ENCODE assay signal across 8 cellular contexts in the genomic region with DNA sequence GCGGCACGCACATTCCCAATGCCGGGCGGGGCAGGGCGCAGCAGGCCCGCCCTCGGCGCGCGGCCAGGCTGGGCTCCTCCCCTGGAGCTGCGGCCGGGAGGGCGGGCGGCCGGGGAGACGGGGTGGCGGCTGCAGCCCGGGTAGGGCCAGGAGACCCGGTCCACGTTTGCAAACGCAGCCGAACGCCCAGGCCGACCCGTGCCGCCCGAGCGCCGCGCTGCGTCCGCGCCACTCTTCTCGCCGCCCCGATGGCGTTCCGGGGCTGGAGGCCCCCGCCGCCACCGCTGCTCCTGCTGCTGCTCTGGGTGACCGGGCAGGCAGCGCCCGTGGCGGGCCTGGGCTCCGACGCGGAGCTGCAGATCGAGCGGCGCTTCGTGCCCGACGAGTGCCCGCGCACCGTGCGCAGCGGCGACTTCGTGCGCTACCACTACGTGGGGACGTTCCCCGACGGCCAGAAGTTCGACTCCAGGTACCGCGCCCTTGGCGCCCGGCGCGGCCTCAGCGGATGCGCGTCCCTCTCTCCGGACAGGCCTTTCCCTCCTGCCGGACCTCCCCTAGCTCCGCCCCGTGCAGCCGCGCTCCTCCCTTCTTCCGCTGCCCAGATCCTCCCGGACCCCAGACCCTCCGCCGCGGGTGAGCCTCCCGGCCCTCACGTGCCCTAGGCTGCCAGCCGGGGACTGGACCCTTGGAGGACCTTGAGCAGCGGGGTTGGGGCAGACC. TPM values are rescaled to one million over a fixed set of nuclear protein-coding genes. Genes with fewer than 3 reads are reported as not detected.
DNase-seq lines count a peak whose midpoint lies in the region; ATAC-seq and TF ChIP-seq lines count a peak whose summit lies in the region.

A gene with protein sequence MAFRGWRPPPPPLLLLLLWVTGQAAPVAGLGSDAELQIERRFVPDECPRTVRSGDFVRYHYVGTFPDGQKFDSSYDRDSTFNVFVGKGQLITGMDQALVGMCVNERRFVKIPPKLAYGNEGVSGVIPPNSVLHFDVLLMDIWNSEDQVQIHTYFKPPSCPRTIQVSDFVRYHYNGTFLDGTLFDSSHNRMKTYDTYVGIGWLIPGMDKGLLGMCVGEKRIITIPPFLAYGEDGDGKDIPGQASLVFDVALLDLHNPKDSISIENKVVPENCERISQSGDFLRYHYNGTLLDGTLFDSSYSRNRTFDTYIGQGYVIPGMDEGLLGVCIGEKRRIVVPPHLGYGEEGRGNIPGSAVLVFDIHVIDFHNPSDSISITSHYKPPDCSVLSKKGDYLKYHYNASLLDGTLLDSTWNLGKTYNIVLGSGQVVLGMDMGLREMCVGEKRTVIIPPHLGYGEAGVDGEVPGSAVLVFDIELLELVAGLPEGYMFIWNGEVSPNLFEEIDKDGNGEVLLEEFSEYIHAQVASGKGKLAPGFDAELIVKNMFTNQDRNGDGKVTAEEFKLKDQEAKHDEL (plus strand): TSS at position 115 of the 720 bp plus-strand sequence. CDS start 134 bp downstream, at position 249.

- H3K27me3 Mint-ChIP-seq in activated CD4-positive, alpha-beta T cell treated with anti-CD3 and anti-CD28 coated beads for 36 hours: peaks cover 24% of the 10 kb centered on the region
- no peaks in the 10 kb centered on the region for H3K27me3 Mint-ChIP-seq in chondrocyte (ENCODE audit: low read depth)

- H3K36me3 ChIP-seq in HUES48 (ENCODE audit: control insufficient read depth, insufficient read depth, low read length): no peaks in the 10 kb centered on the region

- H3K4me1 Mint-ChIP-seq in activated CD4-positive, alpha-beta T cell treated with anti-CD3 and anti-CD28 coated beads for 36 hours: peaks cover 5% of the 10 kb centered on the region
- H3K4me1 Mint-ChIP-seq in chondrocyte (ENCODE audit: low read depth): peaks cover 25% of the 10 kb centered on the region

- H3K9me3 Mint-ChIP-seq in activated CD4-positive, alpha-beta T cell treated with anti-CD3 and anti-CD28 coated beads for 36 hours (ENCODE audit: low read depth): no peaks in the 10 kb centered on the region
- H3K9me3 Mint-ChIP-seq in chondrocyte (ENCODE audit: low read depth): no peaks in the 10 kb centered on the region

- DNase-seq in activated CD4-positive, alpha-beta T cell treated with anti-CD3 and anti-CD28 coated beads for 36 hours: peak; percentile 52
- no peak for DNase-seq in activated CD4-positive, alpha-beta T cell treated with anti-CD3 and anti-CD28 coated beads for 1 hour
- peak; percentile 78 for DNase-seq in SHP77 treated with DMSO at 0.1 percent for 48 hours (lab: John Stamatoyannopoulos, UW)
- DNase-seq in chondrocyte (ENCODE audit: low spot score): peak; percentile 96
- DNase-seq in inferior parietal cortex (ENCODE audit: extremely low spot score): peak; percentile 39
- DNase-seq in skeletal muscle cell (ENCODE audit: low read depth): peak; percentile 56

- no peaks in the 10 kb centered on the region for H3K36me3 Mint-ChIP-seq in activated CD4-positive, alpha-beta T cell treated with anti-CD3 and anti-CD28 coated beads for 36 hours (ENCODE audit: low read depth)
- peaks cover 2% of the 10 kb centered on the region for H3K36me3 Mint-ChIP-seq in chondrocyte (ENCODE audit: low read depth)

- H3K4me3 ChIP-seq in HUES48 (ENCODE audit: low read depth, low read length) (peak within 1 kb of the TSS; percentile 75), skeletal muscle cell (ENCODE audit: low read depth, low read length) (peak within 1 kb of the TSS; percentile 70)

- peak; percentile 22 for TF ChIP-seq CTCF in chondrocyte (IDR thresholded peaks at IDR 0.05)

- peak within 1 kb of the TSS; percentile 74 for H3K4me3 Mint-ChIP-seq in activated CD4-positive, alpha-beta T cell treated with anti-CD3 and anti-CD28 coated beads for 36 hours
- peak within 1 kb of the TSS; percentile 93 for H3K4me3 Mint-ChIP-seq in chondrocyte (ENCODE audit: unreplicated experiment)

- peak; percentile 74 for ATAC-seq in activated CD4-positive, alpha-beta T cell treated with anti-CD3 and anti-CD28 coated beads for 36 hours
- peak; percentile 80 for ATAC-seq in GM21576 (IDR thresholded peaks at IDR 0.05; ENCODE audit: unreplicated experiment)

- POLR2A ChIA-PET in activated CD4-positive, alpha-beta T cell treated with anti-CD3 and anti-CD28 coated beads for 36 hours (lab: Charles Lee): no interaction called here

- CTCF ChIA-PET in activated CD4-positive, alpha-beta T cell treated with anti-CD3 and anti-CD28 coated beads for 36 hours (lab: Charles Lee): interaction anchor here (0.6 kb wide), 1 partner anchor 75 kb away, joined by 3 read pairs; no protein-coding TSS in a partner anchor

- peak within 1 kb of the TSS; percentile 45 for H3K27ac ChIP-seq in HUES48 (ENCODE audit: low read depth, low read length)

- no peaks in the 10 kb centered on the region for H3K4me1 ChIP-seq in HUES48 (ENCODE audit: control insufficient read depth, insufficient read depth, low read length)

- peak within 1 kb of the TSS; percentile 32; the same call in 1 of the 2 replicates for H3K9ac ChIP-seq in HUES48 (ENCODE audit: low read depth, low read length)

- H3K27me3 ChIP-seq in HUES48 (ENCODE audit: control insufficient read depth, insufficient read depth, low read length): peaks cover 41% of the 10 kb centered on the region

- intact Hi-C loops in activated CD4-positive, alpha-beta T cell treated with anti-CD3 and anti-CD28 coated beads for 36 hours (cut with DNase I, micrococcal nuclease): loop anchor here in 1 of 2 experiments (5.0 kb wide), 1 partner anchor 110 kb away; no protein-coding TSS in a partner anchor

- H3K27ac Mint-ChIP-seq in activated CD4-positive, alpha-beta T cell treated with anti-CD3 and anti-CD28 coated beads for 36 hours: peak within 1 kb of the TSS; percentile 21
- H3K27ac Mint-ChIP-seq in chondrocyte (ENCODE audit: unreplicated experiment): peak within 1 kb of the TSS; percentile 94

- no peaks in the 10 kb centered on the region for H3K9me3 ChIP-seq in HUES48 (ENCODE audit: control insufficient read depth, insufficient read depth, low read length)

RNA-seq across cellular contexts. Expression of the gene that starts here (rescaled TPM):
- 1 to 10 TPM in 1 of 2 experiments, under 1 TPM in 1; 0.37 to 1.0 TPM for total RNA-seq in activated CD4-positive, alpha-beta T cell treated with anti-CD3 and anti-CD28 coated beads for 36 hours
- total RNA-seq in chondrocyte: 234 to 355 TPM (median 335 TPM) in 3 replicates

Comparison
In these comparisons a context has a peak if more than half of its experiments do, and no peak if none do; other contexts are left out.
1. RNA of the gene that starts here (total RNA-seq): 234 to 355 TPM in chondrocyte; 0.37 to 1.0 TPM in activated CD4-positive, alpha-beta T cell treated with anti-CD3 and anti-CD28 coated beads for 36 hours; every median in the first group is over 100 times any median in the second.